ENCODE assay signal across 8 cellular contexts in genomic region chr9:100437860-100438805, GRCh38. TPM values are rescaled to one million over a fixed set of nuclear protein-coding genes. Genes with fewer than 3 reads are reported as not detected.
DNase-seq lines count a peak whose midpoint lies in the region; ATAC-seq and TF ChIP-seq lines count a peak whose summit lies in the region.

No MANE protein-coding gene starts in this region.

- TF ChIP-seq CTCF in mesothelial cell of epicardium (IDR thresholded peaks at IDR 0.05; ENCODE audit: unreplicated experiment): peak; percentile 98

- H3K27me3 Mint-ChIP-seq in effector memory CD8-positive, alpha-beta T cell: no peaks in the 10 kb centered on the region
- no peaks in the 10 kb centered on the region for H3K27me3 Mint-ChIP-seq in mesothelial cell of epicardium (ENCODE audit: low read depth)

- ATAC-seq in HG03342 (IDR thresholded peaks at IDR 0.05; ENCODE audit: unreplicated experiment): peak; percentile 67
- ATAC-seq in effector memory CD8-positive, alpha-beta T cell (replicated peaks): peak; percentile 55

- H3K4me3 Mint-ChIP-seq in effector memory CD8-positive, alpha-beta T cell: no peak overlapping the region
- no peak overlapping the region for H3K4me3 Mint-ChIP-seq in mesothelial cell of epicardium

- H3K27ac Mint-ChIP-seq in effector memory CD8-positive, alpha-beta T cell: no peak overlapping the region
- H3K27ac Mint-ChIP-seq in mesothelial cell of epicardium: no peak overlapping the region

- peak; percentile 35 to 72 for DNase-seq in NCI-H2081 (lab: John Stamatoyannopoulos, UW)
- DNase-seq in NCI-H2081 treated with DMSO at 0.1 percent for 48 hours (lab: John Stamatoyannopoulos, UW): no peak
- peak; percentile 27 for DNase-seq in NCI-H748 treated with DMSO at 0.1 percent for 48 hours (lab: John Stamatoyannopoulos, UW)
- peak; percentile 71 to 79 for DNase-seq in activated CD4-positive, alpha-beta T cell treated with anti-CD3 and anti-CD28 coated beads, Interleukin-2, amount 50 U/mL, for 48 hours
- DNase-seq in effector memory CD8-positive, alpha-beta T cell: peak; percentile 63 to 66 (median 64)
- peak; percentile 29 to 74 for DNase-seq in mesothelial cell of epicardium (ENCODE audit: low spot score in 2 of 2, unreplicated experiment in 2 of 2)
- peak; percentile 41 for DNase-seq in stimulated activated CD8-positive, alpha-beta memory T cell treated with anti-CD3 and anti-CD28 coated beads, Interleukin-4, amount 100 ng/mL, for 24 hours (ENCODE audit: low read depth)

- peaks cover 6 to 16% of the 10 kb centered on the region in 2 donors for H3K4me1 Mint-ChIP-seq in effector memory CD8-positive, alpha-beta T cell (ENCODE audit: low read depth in 2 of 2)
- no peaks in the 10 kb centered on the region for H3K4me1 Mint-ChIP-seq in mesothelial cell of epicardium

- peaks cover 20% of the 10 kb centered on the region for H3K36me3 Mint-ChIP-seq in effector memory CD8-positive, alpha-beta T cell (ENCODE audit: insufficient read depth)
- H3K36me3 Mint-ChIP-seq in mesothelial cell of epicardium: peaks cover 10% of the 10 kb centered on the region

- H3K9me3 Mint-ChIP-seq in effector memory CD8-positive, alpha-beta T cell: no peaks in the 10 kb centered on the region
- H3K9me3 Mint-ChIP-seq in mesothelial cell of epicardium: no peaks in the 10 kb centered on the region

RNA-seq across cellular contexts. Expression of gene MSANTD3, which starts 11.2 kb away (rescaled TPM):
- total RNA-seq in mesothelial cell of epicardium: 34.7 to 36.6 TPM (median 35.4 TPM) in 3 replicates

RNA-seq across cellular contexts. Expression of gene TMEFF1, which starts 34.8 kb away (rescaled TPM):
- total RNA-seq in mesothelial cell of epicardium: 19.6 to 25.5 TPM (median 24.3 TPM) in 3 replicates
